In the genomic region with DNA sequence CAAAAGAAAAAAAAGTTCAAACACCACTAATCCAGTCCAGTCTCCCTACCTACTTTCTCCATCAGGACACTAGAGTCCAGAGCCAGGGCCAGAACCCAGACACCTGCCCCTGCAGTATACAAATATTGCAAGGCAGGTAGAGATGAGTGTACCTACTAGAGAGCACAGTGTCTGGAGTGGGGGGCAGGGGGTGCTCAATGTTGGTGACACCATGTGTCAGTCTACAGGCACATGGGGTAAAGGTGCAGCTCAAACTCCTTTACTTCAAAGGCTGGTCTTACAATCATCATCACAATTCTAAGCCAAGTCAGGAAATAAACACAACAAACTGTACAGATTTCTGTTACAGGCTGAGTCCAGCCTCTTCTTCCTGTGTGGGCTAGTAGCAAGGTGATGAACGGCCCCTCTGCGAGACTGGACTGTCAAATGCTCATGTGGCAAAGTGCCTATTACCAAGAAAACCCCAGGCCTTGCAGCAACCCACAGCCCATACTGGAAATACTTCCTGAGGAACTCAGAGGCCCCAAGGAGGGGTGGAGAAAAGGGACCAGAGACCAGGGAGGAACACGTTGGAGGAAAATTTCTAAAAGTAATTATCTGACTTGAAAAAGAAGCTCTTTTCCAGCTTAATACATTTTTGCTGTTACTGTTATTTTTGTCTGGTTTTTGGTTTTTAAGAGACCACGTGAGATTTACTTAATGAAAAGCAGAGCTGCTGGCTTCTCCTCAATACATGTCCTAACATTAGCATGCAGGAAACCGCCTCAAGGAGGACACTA, we compare ENCODE assay signal across 9 cellular contexts. TPM values are rescaled to one million over a fixed set of nuclear protein-coding genes. Genes with fewer than 3 reads are reported as not detected.
DNase-seq lines count a peak whose midpoint lies in the region; ATAC-seq, FAIRE-seq and TF ChIP-seq lines count a peak whose summit lies in the region.
"Had no signal": no experiment of that assay in that cellular context is flagged by ENCODE, and none has a peak within 500 bp of the region (broad histone marks: within the 10 kb centered on the region; RNA-seq: fewer than 3 reads in every experiment).

No MANE protein-coding gene starts in this region.

- no peaks in the 10 kb centered on the region for H3K27me3 Mint-ChIP-seq in effector memory CD8-positive, alpha-beta T cell

- H3K27me3 ChIP-seq in DND-41 (ENCODE audit: insufficient read depth, low read length, poor library complexity) (no peaks in the 10 kb centered on the region), osteoblast (ENCODE audit: insufficient read depth, low read length) (no peaks in the 10 kb centered on the region)

- TF ChIP-seq CTCF in DND-41 (IDR thresholded peaks at IDR 0.05; ENCODE audit: borderline replicate concordance, extremely low read depth, low read length, poor library complexity, severe bottlenecking) = no peak
- no peak for TF ChIP-seq CTCF in osteoblast (IDR thresholded peaks at IDR 0.05; ENCODE audit: extremely low read depth, low read depth, low read length)

- peaks cover 65% of the 10 kb centered on the region for H3K4me1 ChIP-seq in DND-41 (ENCODE audit: insufficient read depth, low read length)
- H3K4me1 ChIP-seq in osteoblast (ENCODE audit: insufficient read depth, low read length) = peaks cover 50% of the 10 kb centered on the region

- no peak overlapping the region for H2AFZ ChIP-seq in DND-41 (ENCODE audit: low read depth, low read length)
- no peak overlapping the region for H2AFZ ChIP-seq in osteoblast (ENCODE audit: low read length)

- peak overlapping the region; percentile 95 to 96 for H3K27ac Mint-ChIP-seq in effector memory CD8-positive, alpha-beta T cell

- H3K79me2 ChIP-seq in DND-41 (ENCODE audit: insufficient read depth, low read length) = peaks cover 26% of the 10 kb centered on the region
- peaks cover 37% of the 10 kb centered on the region for H3K79me2 ChIP-seq in osteoblast (ENCODE audit: insufficient read depth, low read length)

- peak overlapping the region; percentile 54; the same call in 1 of the 2 replicates for H3K9ac ChIP-seq in DND-41 (ENCODE audit: low read depth, low read length)

- no peaks in the 10 kb centered on the region for H3K9me3 Mint-ChIP-seq in effector memory CD8-positive, alpha-beta T cell

- peak overlapping the region; percentile 73 to 74 for H3K4me3 Mint-ChIP-seq in effector memory CD8-positive, alpha-beta T cell

- H3K27ac ChIP-seq in DND-41 (ENCODE audit: low read length) (peak overlapping the region; percentile 86), osteoblast (ENCODE audit: low read depth, low read length) (peak overlapping the region; percentile 65)

- H3K4me2 ChIP-seq in DND-41 (ENCODE audit: insufficient read depth, low read length) (peak overlapping the region; percentile 37), osteoblast (ENCODE audit: insufficient read depth, low read length) (peak overlapping the region; percentile 19)

- H3K9me3 ChIP-seq in DND-41 (ENCODE audit: insufficient read depth, low read length, severe bottlenecking) (no peaks in the 10 kb centered on the region), osteoblast (ENCODE audit: low read depth, low read length) (no peaks in the 10 kb centered on the region)

- DNase-seq in DND-41 (peak; percentile 66), NOMO-1 treated with dmso at 0.1 percent for 144 hours (lab: John Stamatoyannopoulos, UW; ENCODE audit: unreplicated experiment) (peak; percentile 82), osteoblast (ENCODE audit: insufficient read length, low spot score, missing footprints) (no peak), urothelium cell line (ENCODE audit: low spot score) (no peak), GOT3 (lab: John Stamatoyannopoulos, UW) (no peak)
- peak in 2 of 3 experiments; percentile 46 to 50 for DNase-seq in effector memory CD8-positive, alpha-beta T cell

- ATAC-seq in DND-41 (ENCODE audit: insufficient read depth, low read depth) (peak; percentile 33), GM21381 (IDR thresholded peaks at IDR 0.05; ENCODE audit: unreplicated experiment) (no peak), GM21723 (IDR thresholded peaks at IDR 0.05; ENCODE audit: unreplicated experiment) (no peak)
- ATAC-seq in effector memory CD8-positive, alpha-beta T cell (replicated peaks) = peak; percentile 34

- no peak for FAIRE-seq in urothelium cell line (lab: Jason Lieb, UNC)

- H3K36me3 Mint-ChIP-seq in effector memory CD8-positive, alpha-beta T cell (ENCODE audit: insufficient read depth) = peaks cover 78% of the 10 kb centered on the region

- H4K20me1 ChIP-seq in DND-41 (ENCODE audit: insufficient read depth, low read length) (no peaks in the 10 kb centered on the region), osteoblast (ENCODE audit: insufficient read depth, low read length) (peaks cover 7% of the 10 kb centered on the region)

- H3K36me3 ChIP-seq in DND-41 (ENCODE audit: insufficient read depth, low read length) = peaks cover 34% of the 10 kb centered on the region
- H3K36me3 ChIP-seq in osteoblast (ENCODE audit: insufficient read depth, low read length) = peaks cover 24% of the 10 kb centered on the region

- peaks cover 82 to 83% of the 10 kb centered on the region in 2 donors for H3K4me1 Mint-ChIP-seq in effector memory CD8-positive, alpha-beta T cell (ENCODE audit: low read depth in 2 of 2)

- H3K4me3 ChIP-seq in DND-41 (ENCODE audit: low read depth in 1 of 2, low read length in 2 of 2) (no peak overlapping the region; a peak in 1 of 4 replicates), osteoblast (ENCODE audit: insufficient read depth, low read length) (no peak overlapping the region)

RNA-seq across cellular contexts. Expression of gene TBC1D2B, which starts 29.7 kb away (rescaled TPM):
- 57.8 and 58.3 TPM in 2 replicates for total RNA-seq in osteoblast

RNA-seq across cellular contexts. Expression of gene SH2D7, which starts 44.5 kb away (rescaled TPM):
- not detected in 2 replicates for total RNA-seq in osteoblast
- total RNA-seq: activated CD8-positive, alpha-beta memory T cell treated with anti-CD3 and anti-CD28 coated beads for 36 hours had no signal

Comparison
In these comparisons a context has a peak if more than half of its experiments do, and no peak if none do; other contexts are left out.
1. ATAC-seq: peak in DND-41 (single experiment) and effector memory CD8-positive, alpha-beta T cell (single experiment); none in GM21381 (single experiment) and GM21723 (single experiment).
2. DNase-seq: peak in DND-41 (single experiment), NOMO-1 treated with dmso at 0.1 percent for 144 hours (single experiment) and effector memory CD8-positive, alpha-beta T cell (2 of 3); none in osteoblast (single experiment), urothelium cell line (single experiment) and GOT3 (single experiment).